In the genomic region with DNA sequence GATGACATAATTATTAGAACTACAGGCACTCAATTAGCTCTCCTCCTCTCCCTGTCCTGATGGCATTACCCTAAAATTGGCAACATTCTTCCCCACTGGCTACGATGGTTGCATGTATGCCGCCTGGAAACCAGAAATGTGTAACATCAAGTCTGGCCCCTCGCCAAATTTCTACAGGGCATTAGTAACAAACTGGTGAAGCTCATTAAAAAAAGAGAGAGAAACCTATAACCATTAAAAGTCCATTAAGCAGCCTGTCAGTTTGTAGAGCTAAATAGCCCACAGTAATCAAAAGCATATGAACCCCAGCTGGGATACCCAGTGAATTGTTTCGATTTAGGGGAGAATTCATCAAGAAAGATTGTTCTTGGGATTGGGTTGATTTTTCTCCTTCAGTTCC, we compare ENCODE assay signal across 22 cellular contexts.
A peak's percentile ranks its signal among the peaks of the same experiment; 100 is the strongest.
DNase-seq lines count a peak whose midpoint lies in the region; ATAC-seq and TF ChIP-seq lines count a peak whose summit lies in the region.
"Had no signal": no experiment of that assay in that cellular context is flagged by ENCODE, and none has a peak within 500 bp of the region (broad histone marks: within the 10 kb centered on the region; RNA-seq: fewer than 3 reads in every experiment).

No MANE protein-coding gene starts in this region.

- no peak overlapping the region for H3K4me3 ChIP-seq in epithelial cell of esophagus (ENCODE audit: low read length)
- no peak overlapping the region for H3K4me3 ChIP-seq in suprapubic skin
- H3K4me3 ChIP-seq: GM12878, stomach had no signal

- ATAC-seq in left cardiac atrium (no peak), HG02981 (IDR thresholded peaks at IDR 0.05; ENCODE audit: unreplicated experiment) (no peak)
- ATAC-seq: GM12878 had no signal

- WGBS in suprapubic skin, result 43% methylated on average over 4 of the region's 4 CpGs

- in situ Hi-C loops in G401 (cut with HindIII; ENCODE audit: low sequenced_read_pairs), result no loop called here

- no peaks in the 10 kb centered on the region for H3K36me3 ChIP-seq in suprapubic skin
- H3K36me3 ChIP-seq: stomach had no signal

- peaks cover 3% of the 10 kb centered on the region for H3K27me3 ChIP-seq in suprapubic skin

- no peak for TF ChIP-seq POLR2A in suprapubic skin (IDR thresholded peaks at IDR 0.05)

- intact Hi-C loops in left cardiac atrium (cut with DNase I), result no loop called here

- no peak overlapping the region for H3K27ac ChIP-seq in suprapubic skin
- H3K27ac ChIP-seq: KMS-11, RWPE1, stomach had no signal

- TF ChIP-seq CTCF in epithelial cell of esophagus (IDR thresholded peaks at IDR 0.05; ENCODE audit: insufficient read depth, low read depth, low read length, missing control alignments) (no peak), suprapubic skin (IDR thresholded peaks at IDR 0.05) (no peak)

- DNase-seq in COR-L47 (lab: John Stamatoyannopoulos, UW) (peak; percentile 54), G401 (ENCODE audit: low spot score) (peak; percentile 54), NCI-H2227 (lab: John Stamatoyannopoulos, UW; ENCODE audit: unreplicated experiment) (peak; percentile 77), epithelial cell of esophagus (ENCODE audit: low read depth) (peak; percentile 16), GF-D8 (lab: John Stamatoyannopoulos, UW) (no peak), left cardiac atrium (no peak), suprapubic skin (ENCODE audit: low spot score in 2 of 2) (no peak)
- DNase-seq: activated CD4-positive, alpha-beta T cell treated with anti-CD3 and anti-CD28 coated beads, Interleukin-2, amount 50 U/mL, for 48 hours; activated naive CD8-positive, alpha-beta T cell treated with anti-CD3 and anti-CD28 coated beads for 36 hours; central memory CD4-positive, alpha-beta T cell; GOT3; kidney glomerular epithelial cell; MV-4-11; NCI-H2029; NCI-H524; stimulated activated CD8-positive, alpha-beta memory T cell treated with anti-CD3 and anti-CD28 coated beads, Interleukin-4, amount 100 ng/mL, for 48 hours; stomach; trophoblast cell had no signal

- H3K4me1 ChIP-seq in suprapubic skin, result no peaks in the 10 kb centered on the region
- H3K4me1 ChIP-seq: stomach had no signal

- TF ChIP-seq EP300 in suprapubic skin (IDR thresholded peaks at IDR 0.05), result no peak

- H3K9me3 ChIP-seq in suprapubic skin, result no peaks in the 10 kb centered on the region
- H3K9me3 ChIP-seq: stomach had no signal

Comparison
In these comparisons a context has a peak if more than half of its experiments do, and no peak if none do; other contexts are left out.
1. DNase-seq: peak in COR-L47 (single experiment), G401 (single experiment), NCI-H2227 (single experiment) and epithelial cell of esophagus (single experiment); none in GF-D8 (single experiment), left cardiac atrium (single experiment) and suprapubic skin (0 of 2).